18 cellular contexts compared by ENCODE assay signal in genomic region chr6:169826697-169827096, GRCh38.
DNase-seq lines count a peak whose midpoint lies in the region; ATAC-seq, FAIRE-seq and TF ChIP-seq lines count a peak whose summit lies in the region.
"Had no signal": no experiment of that assay in that cellular context is flagged by ENCODE, and none has a peak within 500 bp of the region (broad histone marks: within the 10 kb centered on the region; RNA-seq: fewer than 3 reads in every experiment).

No MANE protein-coding gene starts in this region.

- H3K36me3 ChIP-seq in HEK293 (ENCODE audit: control insufficient read depth in 2 of 2, insufficient read depth in 1 of 2, low read length in 2 of 2) (no peaks in the 10 kb centered on the region), keratinocyte (ENCODE audit: control insufficient read depth in 2 of 2, extremely low read depth in 1 of 2, insufficient read depth in 2 of 2, low read length in 2 of 2) (no peaks in the 10 kb centered on the region)

- no peaks in the 10 kb centered on the region; the same call in 1 of the 2 replicates for H3K9me3 ChIP-seq in HEK293 (ENCODE audit: control insufficient read depth, insufficient read depth, low read depth, low read length)
- H3K9me3 ChIP-seq in keratinocyte (ENCODE audit: control insufficient read depth, low read depth, low read length), result no peaks in the 10 kb centered on the region
- H3K9me3 ChIP-seq: Caco-2 had no signal

- FAIRE-seq in keratinocyte (lab: Jason Lieb, UNC), result peak; percentile 51
- FAIRE-seq: G401.6, GM12892, GM19239 had no signal

- H3K4me3 ChIP-seq in HEK293 (ENCODE audit: low read depth, low read length) (no peak overlapping the region), keratinocyte (ENCODE audit: control insufficient read depth in 2 of 3, extremely low read depth in 1 of 3, insufficient read depth in 2 of 3, low read depth in 1 of 3, low read length in 3 of 3) (no peak overlapping the region)
- H3K4me3 ChIP-seq: GM23248 had no signal

- H3K4me1 Mint-ChIP-seq in WTC11, result peaks cover 43% of the 10 kb centered on the region

- H3K9me1 ChIP-seq in keratinocyte (ENCODE audit: control insufficient read depth, extremely low read depth, insufficient read depth, low read length), result no peaks in the 10 kb centered on the region

- ATAC-seq in WTC11, result no peak
- ATAC-seq: CD8-positive, alpha-beta T cell; HCT116 had no signal

- no peak overlapping the region for H3K27ac ChIP-seq in HEK293 (ENCODE audit: extremely low read depth, low read depth, low read length)
- H3K27ac ChIP-seq in keratinocyte (ENCODE audit: control insufficient read depth, insufficient read depth, low read length), result no peak overlapping the region
- H3K27ac ChIP-seq: GM23248 had no signal

- peaks cover 15% of the 10 kb centered on the region for H3K36me3 Mint-ChIP-seq in WTC11
- H3K36me3 Mint-ChIP-seq: CD8-positive, alpha-beta T cell had no signal

- peaks cover 30% of the 10 kb centered on the region for H3K9me3 Mint-ChIP-seq in WTC11
- H3K9me3 Mint-ChIP-seq: HFFc6 had no signal

- no peak for DNase-seq in WTC11 (ENCODE audit: low spot score)
- DNase-seq in keratinocyte (ENCODE audit: low read depth, low spot score), result no peak
- DNase-seq in activated gamma-delta T cell treated with Interleukin-2 at 50 U/mL for 16 hours, result no peak
- no peak for DNase-seq in activated naive CD4-positive, alpha-beta T cell treated with Interleukin-2 at 50 U/mL for 16 hours
- no peak for DNase-seq in NCI-H1092 treated with DMSO at 0.1 percent for 48 hours (lab: John Stamatoyannopoulos, UW)
- DNase-seq: C1 segment of cervical spinal cord; Caco-2; CD8-positive, alpha-beta T cell; DMS153; DND-41; GM23248; HFFc6 had no signal

- no peak for TF ChIP-seq CTCF in HEK293 (tag by site-specific recombination; IDR thresholded peaks at IDR 0.05)
- TF ChIP-seq CTCF in WTC11 (IDR thresholded peaks at IDR 0.05), result no peak
- no peak for TF ChIP-seq CTCF in keratinocyte (optimal IDR thresholded peaks at IDR 0.05 in 1 of 3, IDR thresholded peaks at IDR 0.05 in 1 of 3, conservative IDR thresholded peaks at IDR 0.05 in 1 of 3; ENCODE audit: extremely low read depth in 1 of 3, insufficient read depth in 2 of 3, low read length in 3 of 3)

- H3K4me2 ChIP-seq in keratinocyte (ENCODE audit: control insufficient read depth, extremely low read depth, insufficient read depth, low read depth, low read length), result no peak overlapping the region

- no peaks in the 10 kb centered on the region for H3K4me1 ChIP-seq in HEK293 (ENCODE audit: control insufficient read depth, insufficient read depth, low read length)
- H3K4me1 ChIP-seq in keratinocyte (ENCODE audit: control insufficient read depth, extremely low read depth, insufficient read depth, low read length), result peaks cover 10% of the 10 kb centered on the region

- POLR2A ChIA-PET in HEK293 (lab: Yijun Ruan, JAX) (no interaction called here), WTC11 (lab: Charles Lee) (no interaction called here)

- H3K79me2 ChIP-seq in keratinocyte (ENCODE audit: control insufficient read depth, insufficient read depth, low read length), result no peaks in the 10 kb centered on the region

- H4K20me1 ChIP-seq in keratinocyte (ENCODE audit: control insufficient read depth, extremely low read depth, insufficient read depth, low read length), result no peaks in the 10 kb centered on the region

- H3K27me3 Mint-ChIP-seq in WTC11 (ENCODE audit: low read depth), result peaks cover 20% of the 10 kb centered on the region

- H3K4me3 Mint-ChIP-seq in WTC11, result no peak overlapping the region
- H3K4me3 Mint-ChIP-seq: CD8-positive, alpha-beta T cell; H9; HFFc6 had no signal

- H3K9ac ChIP-seq in keratinocyte (ENCODE audit: control insufficient read depth, extremely low read depth, insufficient read depth, low read length), result no peak overlapping the region
- H3K9ac ChIP-seq: GM23248 had no signal

- no peak overlapping the region for H2AFZ ChIP-seq in keratinocyte (ENCODE audit: control insufficient read depth, low read length)
- H2AFZ ChIP-seq: GM23248 had no signal

- CTCF ChIA-PET in HEK293 (lab: Yijun Ruan, JAX), result interaction anchor here (1.7 kb wide), 2 partner anchors 10 to 703 kb away, joined by 5 to 7 read pairs; no protein-coding TSS in a partner anchor
- CTCF ChIA-PET in WTC11 (lab: Charles Lee), result interaction anchor here (0.8 to 2.3 kb wide), 2 partner anchors 26 to 37 kb away, joined by 3 to 12 read pairs; no protein-coding TSS in a partner anchor

- peak overlapping the region; percentile 32; the same call in 1 of the 2 replicates for H3K27ac Mint-ChIP-seq in WTC11
- H3K27ac Mint-ChIP-seq: CD8-positive, alpha-beta T cell; HFFc6 had no signal

- dilution Hi-C loops in keratinocyte (cut with MboI; ENCODE audit: extremely low pct_ligation_motif_present, low sequenced_read_pairs), result loop anchor here (25.0 kb wide), 1 partner anchor 311 kb away; no protein-coding TSS in a partner anchor

- peaks cover 5% of the 10 kb centered on the region for H3K27me3 ChIP-seq in keratinocyte (ENCODE audit: control insufficient read depth, extremely low read depth, insufficient read depth, low read length)

TF ChIP-seq in HEK293, 187 proteins besides CTCF, POLR2A, EP300 and RAD21 (continues in another document):
- TF ChIP-seq ZNF747 (tag by site-specific recombination; IDR thresholded peaks at IDR 0.05) (no peak), BCL6B (tag by site-specific recombination; IDR thresholded peaks at IDR 0.05) (no peak), ZNF146 (tag by site-specific recombination; IDR thresholded peaks at IDR 0.05) (peak; percentile 64), SALL2 (tag by site-specific recombination; IDR thresholded peaks at IDR 0.05; ENCODE audit: borderline replicate concordance) (no peak), MEIS1 (CRISPR knock-in tag; IDR thresholded peaks at IDR 0.05; ENCODE audit: borderline replicate concordance) (no peak), FEZF1 (tag by site-specific recombination; IDR thresholded peaks at IDR 0.05) (no peak)

TF ChIP-seq in WTC11, 78 proteins besides CTCF, POLR2A, EP300 and RAD21:
- no peak for TF ChIP-seq TCF7 (CRISPR knock-in tag; IDR thresholded peaks at IDR 0.05; ENCODE audit: low read depth)
- TF ChIP-seq, protein P1, sequence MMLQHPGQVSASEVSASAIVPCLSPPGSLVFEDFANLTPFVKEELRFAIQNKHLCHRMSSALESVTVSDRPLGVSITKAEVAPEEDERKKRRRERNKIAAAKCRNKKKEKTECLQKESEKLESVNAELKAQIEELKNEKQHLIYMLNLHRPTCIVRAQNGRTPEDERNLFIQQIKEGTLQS (CRISPR knock-in tag; conservative IDR thresholded peaks at IDR 0.05), result no peak
- TF ChIP-seq CREM (CRISPR knock-in tag; IDR thresholded peaks at IDR 0.05), result no peak
- TF ChIP-seq NFE2L1 (CRISPR knock-in tag; IDR thresholded peaks at IDR 0.05), result no peak
- no peak for TF ChIP-seq ZSCAN18 (CRISPR knock-in tag; IDR thresholded peaks at IDR 0.05)
- no peak for TF ChIP-seq CBFB (CRISPR knock-in tag; IDR thresholded peaks at IDR 0.05; ENCODE audit: low read depth)
- no peak for TF ChIP-seq PRRX2 (CRISPR knock-in tag; IDR thresholded peaks at IDR 0.05)
- peak; percentile 87 for TF ChIP-seq GTF2I (CRISPR knock-in tag; conservative IDR thresholded peaks at IDR 0.05)
